ENCODE assay signal across 9 cellular contexts in genomic region chr4:121943941-121944340, GRCh38. TPM values are rescaled to one million over a fixed set of nuclear protein-coding genes. Genes with fewer than 3 reads are reported as not detected.
DNase-seq lines count a peak whose midpoint lies in the region; ATAC-seq, FAIRE-seq and TF ChIP-seq lines count a peak whose summit lies in the region.
"Had no signal": no experiment of that assay in that cellular context is flagged by ENCODE, and none has a peak within 500 bp of the region (broad histone marks: within the 10 kb centered on the region; RNA-seq: fewer than 3 reads in every experiment).

No MANE protein-coding gene starts in this region.

- DNase-seq in GM12865 (ENCODE audit: low read depth), result peak; percentile 32
- DNase-seq in GM23338 (ENCODE audit: low spot score), result peak; percentile 86
- no peak for DNase-seq in RWPE2 (ENCODE audit: low spot score)
- DNase-seq in kidney, result peak; percentile 46
- no peak for DNase-seq in mesenteric fat pad (ENCODE audit: low spot score)
- DNase-seq in suprapubic skin (ENCODE audit: low spot score in 2 of 2), result no peak
- DNase-seq in head of caudate nucleus, result no peak
- DNase-seq: effector CD4-positive, alpha-beta T cell; T1000 had no signal

- no peaks in the 10 kb centered on the region for H3K36me3 Mint-ChIP-seq in GM23338 (ENCODE audit: low read depth)

- peaks cover 10% of the 10 kb centered on the region for H3K27me3 Mint-ChIP-seq in GM23338 (ENCODE audit: insufficient read depth, low read depth, poor library complexity)

- H3K9me3 Mint-ChIP-seq in GM23338, result no peaks in the 10 kb centered on the region

- 54% methylated on average over 4 of the region's 4 CpGs for WGBS in suprapubic skin

- H3K27me3 ChIP-seq in GM23338 (ENCODE audit: insufficient read depth), result peaks cover 26% of the 10 kb centered on the region
- H3K27me3 ChIP-seq in RWPE2 (ENCODE audit: insufficient read depth, poor library complexity, severe bottlenecking), result peaks cover 35% of the 10 kb centered on the region
- peaks cover 26% of the 10 kb centered on the region for H3K27me3 ChIP-seq in suprapubic skin

- FAIRE-seq in kidney (lab: Jason Lieb, UNC), result no peak

- no peak for TF ChIP-seq POLR2A in suprapubic skin (IDR thresholded peaks at IDR 0.05)

- TF ChIP-seq EP300 in suprapubic skin (IDR thresholded peaks at IDR 0.05), result no peak

- TF ChIP-seq CTCF in GM12865 (IDR thresholded peaks at IDR 0.05; ENCODE audit: insufficient read depth, low read depth, low read length, missing control alignments), result peak; percentile 73
- TF ChIP-seq CTCF in GM23338 (conservative IDR thresholded peaks at IDR 0.05; ENCODE audit: low read depth in 2 of 2), result peak; percentile 91 to 93
- TF ChIP-seq CTCF in RWPE2 (IDR thresholded peaks at IDR 0.05; ENCODE audit: poor library complexity, severe bottlenecking), result peak; percentile 20
- TF ChIP-seq CTCF in kidney (IDR thresholded peaks at IDR 0.05; ENCODE audit: borderline replicate concordance, extremely low read depth, insufficient read depth), result no peak
- TF ChIP-seq CTCF in suprapubic skin (IDR thresholded peaks at IDR 0.05), result no peak

- H3K4me3 ChIP-seq in GM12865 (ENCODE audit: low read depth, low read length), result no peak overlapping the region
- no peak overlapping the region for H3K4me3 ChIP-seq in GM23338
- H3K4me3 ChIP-seq in RWPE2 (ENCODE audit: severe bottlenecking), result no peak overlapping the region
- no peak overlapping the region for H3K4me3 ChIP-seq in kidney (ENCODE audit: low read length in 2 of 2)
- H3K4me3 ChIP-seq in suprapubic skin, result no peak overlapping the region

- no peaks in the 10 kb centered on the region for H3K9me2 ChIP-seq in GM23338 (ENCODE audit: insufficient read depth)

- no peak overlapping the region for H3K4me2 ChIP-seq in GM23338

- ATAC-seq in GM23338, result peak; percentile 100
- no peak for ATAC-seq in RWPE2 (ENCODE audit: low read depth)

- intact Hi-C loops in kidney (cut with DNase I) (no loop called here), head of caudate nucleus (cut with DNase I) (no loop called here)

- H4K20me1 ChIP-seq in GM23338 (replicated peaks; ENCODE audit: insufficient read depth), result no peaks in the 10 kb centered on the region

- peaks cover 3% of the 10 kb centered on the region; the same call in 1 of the 2 replicates for H3K4me1 ChIP-seq in GM23338 (ENCODE audit: insufficient read depth)
- no peaks in the 10 kb centered on the region for H3K4me1 ChIP-seq in RWPE2 (ENCODE audit: insufficient read depth, poor library complexity, severe bottlenecking)
- H3K4me1 ChIP-seq in kidney (ENCODE audit: control insufficient read depth in 1 of 2, insufficient read depth in 1 of 2, low read depth in 1 of 2, low read length in 2 of 2), result no peaks in the 10 kb centered on the region
- H3K4me1 ChIP-seq in suprapubic skin, result no peaks in the 10 kb centered on the region

- H3K9ac ChIP-seq in kidney (ENCODE audit: low read length in 2 of 2), result no peak overlapping the region

- no peak overlapping the region for H3K4me3 Mint-ChIP-seq in GM23338

- H3K4me1 Mint-ChIP-seq in GM23338, result peaks cover 3% of the 10 kb centered on the region; the same call in 1 of the 3 replicates

- no peaks in the 10 kb centered on the region for H3F3A ChIP-seq in GM23338 (replicated peaks; ENCODE audit: low read depth)

- no peaks in the 10 kb centered on the region for H3K36me3 ChIP-seq in GM23338 (ENCODE audit: insufficient read depth)
- no peaks in the 10 kb centered on the region for H3K36me3 ChIP-seq in RWPE2 (ENCODE audit: low read depth)
- no peaks in the 10 kb centered on the region for H3K36me3 ChIP-seq in kidney (ENCODE audit: control insufficient read depth in 1 of 2, insufficient read depth in 2 of 2, low read length in 2 of 2)
- no peaks in the 10 kb centered on the region for H3K36me3 ChIP-seq in suprapubic skin

- no peak overlapping the region for H3K27ac Mint-ChIP-seq in GM23338

- H3K27ac ChIP-seq in GM23338 (ENCODE audit: low read depth) (no peak overlapping the region), RWPE2 (ENCODE audit: poor library complexity, severe bottlenecking) (no peak overlapping the region), kidney (ENCODE audit: low read depth in 2 of 2, low read length in 2 of 2) (no peak overlapping the region), suprapubic skin (no peak overlapping the region)

- H3K9me3 ChIP-seq in RWPE2 (ENCODE audit: severe bottlenecking), result no peaks in the 10 kb centered on the region
- no peaks in the 10 kb centered on the region for H3K9me3 ChIP-seq in kidney (ENCODE audit: control insufficient read depth in 1 of 2, low read length in 2 of 2)
- no peaks in the 10 kb centered on the region for H3K9me3 ChIP-seq in suprapubic skin

- H2AFZ ChIP-seq in GM23338, result no peak overlapping the region

- no peaks in the 10 kb centered on the region for H3K79me2 ChIP-seq in GM23338 (replicated peaks; ENCODE audit: insufficient read depth)

TF ChIP-seq in GM23338, 12 proteins besides CTCF, POLR2A, EP300 and RAD21:
- TF ChIP-seq POLR2AphosphoS5 (IDR thresholded peaks at IDR 0.05; ENCODE audit: low read depth) (no peak), ZNF462 (CRISPR knock-in tag; IDR thresholded peaks at IDR 0.05) (0 out of 2 replicates have a peak, but pooled peaks have one; percentile 22)

RNA-seq across cellular contexts. Expression of gene TRPC3, which starts 7.9 kb away (rescaled TPM):
- total RNA-seq in GM23338 (2014; rRNA removed; shearing (Covaris generic)), result 0.74 and 1.0 TPM in 2 replicates
- polyA plus RNA-seq in GM23338 (2016; fragmentation: Nextera tagmentation; extraction: Ambion mirVana) (0.24 and 0.44 TPM in 2 replicates), kidney (ENCODE audit: insufficient read depth, low read depth, low replicate concordance) (0.17 TPM)
- total RNA-seq in kidney (0.44 TPM), mesenteric fat pad (0.48 TPM), suprapubic skin (under 1 TPM; 0.18 to 0.80 (median 0.28) TPM)

Comparison
In these comparisons a context has a peak if more than half of its experiments do, and no peak if none do; other contexts are left out.
1. DNase-seq: peak in GM12865 (single experiment), GM23338 (single experiment) and kidney (single experiment); none in RWPE2 (single experiment), mesenteric fat pad (single experiment), suprapubic skin (0 of 2) and head of caudate nucleus (0 of 42).
2. CTCF ChIP-seq: peak in GM12865 (single experiment), GM23338 (2 of 2) and RWPE2 (single experiment); none in kidney (single experiment) and suprapubic skin (0 of 2).